Comparison of ENCODE assay signal across 1 cellular context in genomic region chr3:95310560-95310959, GRCh38.
TF ChIP-seq lines count a peak whose summit lies in the region.

No MANE protein-coding gene starts in this region.

TF ChIP-seq in GM23338, 12 proteins besides CTCF, POLR2A, EP300 and RAD21 (continued from another document):
- no peak for TF ChIP-seq REST (IDR thresholded peaks at IDR 0.05; ENCODE audit: unreplicated experiment)
- no peak for TF ChIP-seq NANOG (IDR thresholded peaks at IDR 0.05; ENCODE audit: borderline replicate concordance)
TF ChIP-seq in GM23338: peak in this region for 0.
